Comparison of ENCODE assay signal across 1 cellular context in genomic region chr13:109163052-109163413, GRCh38.
TF ChIP-seq lines count a peak whose summit lies in the region.

No MANE protein-coding gene starts in this region.

TF ChIP-seq in GM12878, 131 proteins besides CTCF, POLR2A, EP300 and RAD21 (continued from another document):
- no peak for TF ChIP-seq TBL1XR1 (IDR thresholded peaks at IDR 0.05; ENCODE audit: low read depth, low read length)
